Comparison of ENCODE assay signal across 1 cellular context in the genomic region with DNA sequence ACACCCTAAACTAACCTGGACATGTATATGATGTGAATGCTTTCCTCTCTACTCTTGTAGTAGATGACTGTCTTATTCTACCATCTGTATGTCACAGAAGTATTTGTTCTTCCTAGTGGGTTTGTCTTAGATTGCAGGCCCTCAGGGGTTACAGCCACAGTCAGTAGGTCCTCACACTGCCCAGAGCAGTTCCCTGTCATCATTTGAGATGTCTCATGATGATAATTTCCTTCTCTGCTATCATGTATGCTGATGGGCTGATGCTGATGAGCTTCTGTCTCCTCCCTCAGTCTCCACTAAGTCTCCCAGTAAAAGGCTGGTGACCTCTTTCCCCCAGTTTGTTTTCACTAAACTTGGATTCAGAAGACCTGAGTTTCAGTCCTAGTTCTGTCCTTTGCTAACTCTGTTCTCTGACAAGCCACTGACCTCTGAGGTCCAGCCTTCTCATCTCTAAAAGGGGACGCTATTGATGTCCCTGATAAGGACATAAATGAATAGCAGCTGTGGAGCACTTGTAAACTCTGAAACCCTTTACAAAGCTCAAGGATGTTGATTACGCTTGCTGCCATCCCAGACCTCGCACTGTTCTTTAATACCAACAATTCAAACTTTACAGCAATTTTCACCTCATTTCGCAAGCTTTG.
TF ChIP-seq lines count a peak whose summit lies in the region.

No MANE protein-coding gene starts in this region.

TF ChIP-seq in K562, 482 proteins besides CTCF, POLR2A, EP300 and RAD21:
- TF ChIP-seq, protein P1, sequence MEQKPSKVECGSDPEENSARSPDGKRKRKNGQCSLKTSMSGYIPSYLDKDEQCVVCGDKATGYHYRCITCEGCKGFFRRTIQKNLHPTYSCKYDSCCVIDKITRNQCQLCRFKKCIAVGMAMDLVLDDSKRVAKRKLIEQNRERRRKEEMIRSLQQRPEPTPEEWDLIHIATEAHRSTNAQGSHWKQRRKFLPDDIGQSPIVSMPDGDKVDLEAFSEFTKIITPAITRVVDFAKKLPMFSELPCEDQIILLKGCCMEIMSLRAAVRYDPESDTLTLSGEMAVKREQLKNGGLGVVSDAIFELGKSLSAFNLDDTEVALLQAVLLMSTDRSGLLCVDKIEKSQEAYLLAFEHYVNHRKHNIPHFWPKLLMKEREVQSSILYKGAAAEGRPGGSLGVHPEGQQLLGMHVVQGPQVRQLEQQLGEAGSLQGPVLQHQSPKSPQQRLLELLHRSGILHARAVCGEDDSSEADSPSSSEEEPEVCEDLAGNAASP (IDR thresholded peaks at IDR 0.05) = no peak
- no peak for TF ChIP-seq KDM2B (CRISPR knock-in tag; IDR thresholded peaks at IDR 0.05)
- TF ChIP-seq ZBTB7A (IDR thresholded peaks at IDR 0.05; ENCODE audit: borderline replicate concordance, control insufficient read depth, low read depth, low read length) = no peak
- 0 out of 2 replicates have a peak, but pooled peaks have one; percentile 28 for TF ChIP-seq CEBPB (tag; IDR thresholded peaks at IDR 0.05)
- TF ChIP-seq, protein P2, sequence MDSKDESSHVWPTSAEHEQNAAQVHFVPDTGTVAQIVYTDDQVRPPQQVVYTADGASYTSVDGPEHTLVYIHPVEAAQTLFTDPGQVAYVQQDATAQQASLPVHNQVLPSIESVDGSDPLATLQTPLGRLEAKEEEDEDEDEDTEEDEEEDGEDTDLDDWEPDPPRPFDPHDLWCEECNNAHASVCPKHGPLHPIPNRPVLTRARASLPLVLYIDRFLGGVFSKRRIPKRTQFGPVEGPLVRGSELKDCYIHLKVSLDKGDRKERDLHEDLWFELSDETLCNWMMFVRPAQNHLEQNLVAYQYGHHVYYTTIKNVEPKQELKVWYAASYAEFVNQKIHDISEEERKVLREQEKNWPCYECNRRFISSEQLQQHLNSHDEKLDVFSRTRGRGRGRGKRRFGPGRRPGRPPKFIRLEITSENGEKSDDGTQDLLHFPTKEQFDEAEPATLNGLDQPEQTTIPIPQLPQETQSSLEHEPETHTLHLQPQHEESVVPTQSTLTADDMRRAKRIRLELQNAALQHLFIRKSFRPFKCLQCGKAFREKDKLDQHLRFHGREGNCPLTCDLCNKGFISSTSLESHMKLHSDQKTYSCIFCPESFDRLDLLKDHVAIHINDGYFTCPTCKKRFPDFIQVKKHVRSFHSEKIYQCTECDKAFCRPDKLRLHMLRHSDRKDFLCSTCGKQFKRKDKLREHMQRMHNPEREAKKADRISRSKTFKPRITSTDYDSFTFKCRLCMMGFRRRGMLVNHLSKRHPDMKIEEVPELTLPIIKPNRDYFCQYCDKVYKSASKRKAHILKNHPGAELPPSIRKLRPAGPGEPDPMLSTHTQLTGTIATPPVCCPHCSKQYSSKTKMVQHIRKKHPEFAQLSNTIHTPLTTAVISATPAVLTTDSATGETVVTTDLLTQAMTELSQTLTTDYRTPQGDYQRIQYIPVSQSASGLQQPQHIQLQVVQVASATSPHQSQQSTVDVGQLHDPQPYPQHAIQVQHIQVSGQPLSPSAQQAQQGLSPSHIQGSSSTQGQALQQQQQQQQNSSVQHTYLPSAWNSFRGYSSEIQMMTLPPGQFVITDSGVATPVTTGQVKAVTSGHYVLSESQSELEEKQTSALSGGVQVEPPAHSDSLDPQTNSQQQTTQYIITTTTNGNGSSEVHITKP (IDR thresholded peaks at IDR 0.05; ENCODE audit: partially characterized antibody) = no peak
